In genomic region chrX:53116101-53116500, GRCh38 we compare ENCODE assay signal across 1 cellular context.
TF ChIP-seq lines count a peak whose summit lies in the region.

No MANE protein-coding gene starts in this region.

TF ChIP-seq in HepG2, 621 proteins besides CTCF, POLR2A, EP300 and RAD21:
- TF ChIP-seq ZNF674 (CRISPR knock-in tag; IDR thresholded peaks at IDR 0.05; ENCODE audit: low read depth) (no peak), MIER3 (CRISPR knock-in tag; IDR thresholded peaks at IDR 0.05; ENCODE audit: borderline replicate concordance) (no peak), ZNF691 (CRISPR knock-in tag; IDR thresholded peaks at IDR 0.05; ENCODE audit: borderline replicate concordance, low read depth) (no peak), CBX1 (IDR thresholded peaks at IDR 0.05; ENCODE audit: low read depth) (no peak), ZNF615 (CRISPR knock-in tag; IDR thresholded peaks at IDR 0.05; ENCODE audit: borderline replicate concordance) (no peak), ZNF282 (IDR thresholded peaks at IDR 0.05; ENCODE audit: partially characterized antibody) (no peak), TFDP1 (CRISPR knock-in tag; IDR thresholded peaks at IDR 0.05; ENCODE audit: borderline replicate concordance) (no peak), JDP2 (CRISPR knock-in tag; IDR thresholded peaks at IDR 0.05; ENCODE audit: borderline replicate concordance) (no peak), DRAP1 (CRISPR knock-in tag; IDR thresholded peaks at IDR 0.05) (no peak), ZNF20 (CRISPR knock-in tag; IDR thresholded peaks at IDR 0.05) (no peak), ZNF18 (CRISPR knock-in tag; IDR thresholded peaks at IDR 0.05; ENCODE audit: insufficient replicate concordance) (no peak), SAFB2 (CRISPR knock-in tag; IDR thresholded peaks at IDR 0.05; ENCODE audit: borderline replicate concordance, low read depth) (no peak), ZNF414 (CRISPR knock-in tag; IDR thresholded peaks at IDR 0.05) (no peak), ZFX (CRISPR knock-in tag; IDR thresholded peaks at IDR 0.05; ENCODE audit: low read depth) (no peak)
